In genomic region chr1:39047374-39048229, GRCh38 we compare ENCODE assay signal across 7 cellular contexts. TPM values are rescaled to one million over a fixed set of nuclear protein-coding genes. Genes with fewer than 3 reads are reported as not detected.
DNase-seq lines count a peak whose midpoint lies in the region; ATAC-seq and TF ChIP-seq lines count a peak whose summit lies in the region.

No MANE protein-coding gene starts in this region.

- H3K36me3 ChIP-seq in HEK293 (ENCODE audit: control insufficient read depth in 2 of 2, insufficient read depth in 1 of 2, low read length in 2 of 2): peaks cover 0 to 6% of the 10 kb centered on the region in 2 experiments; a peak in 2 of 3 replicates
- no peaks in the 10 kb centered on the region for H3K36me3 ChIP-seq in hepatocyte (replicated peaks; ENCODE audit: insufficient read depth, low read depth)
- H3K36me3 ChIP-seq in testis (ENCODE audit: low read depth, missing control alignments): no peaks in the 10 kb centered on the region

- H3K27ac Mint-ChIP-seq in activated B cell treated with CpG ODN at 0.5 μM for 24 hours: no peak overlapping the region

- 58% methylated on average over 12 of the region's 12 CpGs for WGBS in hepatocyte (ENCODE audit: low lambda C conversion rate, missing lambda C conversion rate)
- WGBS in testis, 2 donors: 45 to 48% methylated on average over 12 of the region's 12 CpGs

- no peaks in the 10 kb centered on the region for H3K27me3 Mint-ChIP-seq in activated B cell treated with CpG ODN at 0.5 μM for 24 hours

- H3K27me3 ChIP-seq in hepatocyte: no peaks in the 10 kb centered on the region
- no peaks in the 10 kb centered on the region for H3K27me3 ChIP-seq in testis

- H3K4me1 ChIP-seq in HEK293 (ENCODE audit: control insufficient read depth, insufficient read depth, low read length) (no peaks in the 10 kb centered on the region), hepatocyte (ENCODE audit: insufficient read depth) (no peaks in the 10 kb centered on the region), testis (peaks cover 19% of the 10 kb centered on the region)

- POLR2A ChIA-PET in HEK293 (lab: Yijun Ruan, JAX) (interaction anchor here (0.9 kb wide), 1 partner anchor 21 kb away, joined by 3 read pairs; the partner anchor contains the start of gene NDUFS5), activated B cell treated with CpG ODN at 0.5 μM for 24 hours (lab: Charles Lee) (interaction anchor here (0.7 kb wide), 1 partner anchor 741 kb away, joined by 3 read pairs; no protein-coding TSS in a partner anchor)

- intact Hi-C loops in activated B cell treated with CpG ODN at 0.5 μM for 24 hours (cut with micrococcal nuclease): no loop called here
- intact Hi-C loops in testis (cut with DNase I; ENCODE audit: low total_unique reads): no loop called here

- H3K9me3 ChIP-seq in HEK293 (ENCODE audit: control insufficient read depth, insufficient read depth, low read depth, low read length) (no peaks in the 10 kb centered on the region), hepatocyte (ENCODE audit: low read depth) (no peaks in the 10 kb centered on the region), testis (no peaks in the 10 kb centered on the region)

- H3K9me3 Mint-ChIP-seq in activated B cell treated with CpG ODN at 0.5 μM for 24 hours: no peaks in the 10 kb centered on the region

- no peak overlapping the region for H3K4me3 Mint-ChIP-seq in activated B cell treated with CpG ODN at 0.5 μM for 24 hours

- no peak overlapping the region for H2AFZ ChIP-seq in hepatocyte

- peaks cover 40% of the 10 kb centered on the region for H3K4me1 Mint-ChIP-seq in activated B cell treated with CpG ODN at 0.5 μM for 24 hours

- CTCF ChIA-PET in HEK293 (lab: Yijun Ruan, JAX) (no interaction called here), activated B cell treated with CpG ODN at 0.5 μM for 24 hours (lab: Charles Lee) (no interaction called here)

- DNase-seq in activated B cell treated with CpG ODN at 0.5 μM for 24 hours (no peak), hepatocyte (ENCODE audit: low spot score) (peak; percentile 72), testis (peak; percentile 37), SHP77 treated with DMSO at 0.1 percent for 48 hours (lab: John Stamatoyannopoulos, UW) (no peak), foreskin melanocyte (no peak)

- H3K27ac ChIP-seq in HEK293 (ENCODE audit: extremely low read depth, low read depth, low read length) (no peak overlapping the region), hepatocyte (peak overlapping the region; percentile 84), testis (peak overlapping the region; percentile 33 to 58)

- no peaks in the 10 kb centered on the region for H3K9me2 ChIP-seq in hepatocyte (replicated peaks; ENCODE audit: insufficient read depth)

- no peak overlapping the region for H3K4me2 ChIP-seq in hepatocyte

- H3K4me3 ChIP-seq in HEK293 (ENCODE audit: low read depth, low read length) (no peak overlapping the region), hepatocyte (no peak overlapping the region), testis (no peak overlapping the region)

- TF ChIP-seq CTCF in HEK293 (tag by site-specific recombination; IDR thresholded peaks at IDR 0.05): no peak
- TF ChIP-seq CTCF in activated B cell treated with CpG ODN at 0.5 μM for 24 hours (IDR thresholded peaks at IDR 0.05): no peak
- no peak for TF ChIP-seq CTCF in hepatocyte (IDR thresholded peaks at IDR 0.05; ENCODE audit: poor library complexity)
- TF ChIP-seq CTCF in testis (IDR thresholded peaks at IDR 0.05): no peak

- no peak for TF ChIP-seq POLR2A in testis (IDR thresholded peaks at IDR 0.05)

- no peaks in the 10 kb centered on the region for H3K79me2 ChIP-seq in hepatocyte

- peaks cover 16% of the 10 kb centered on the region for H3K36me3 Mint-ChIP-seq in activated B cell treated with CpG ODN at 0.5 μM for 24 hours (ENCODE audit: low read depth)

- no peaks in the 10 kb centered on the region for H4K20me1 ChIP-seq in hepatocyte (ENCODE audit: insufficient read depth, poor library complexity, severe bottlenecking)

- peak; percentile 76 for ATAC-seq in activated B cell treated with CpG ODN at 0.5 μM for 24 hours (ENCODE audit: low read depth)
- no peak for ATAC-seq in GM19395 (IDR thresholded peaks at IDR 0.05; ENCODE audit: unreplicated experiment)

TF ChIP-seq in HEK293, 187 proteins besides CTCF, POLR2A, EP300 and RAD21:
- TF ChIP-seq INSM2 (tag by site-specific recombination; IDR thresholded peaks at IDR 0.05) (no peak), SCRT2 (tag by site-specific recombination; IDR thresholded peaks at IDR 0.05) (peak; percentile 50), GLIS1 (tag by site-specific recombination; IDR thresholded peaks at IDR 0.05) (peak; percentile 77; the same call in 1 of the 2 replicates)

RNA-seq across cellular contexts. Expression of gene NDUFS5, which starts 21.5 kb away (rescaled TPM):
- total RNA-seq in activated B cell treated with CpG ODN at 0.5 μM for 24 hours (79.3 and 81.3 TPM in 2 replicates), hepatocyte (449 and 465 TPM in 2 replicates), testis (100 to 1,000 TPM; 211 to 354 TPM)
- polyA plus RNA-seq in hepatocyte (535 and 547 TPM in 2 replicates), testis (ENCODE audit: insufficient read depth, low read depth, low replicate concordance) (298 TPM)

RNA-seq across cellular contexts. Expression of gene AKIRIN1, which starts 56.5 kb away (rescaled TPM):
- total RNA-seq in activated B cell treated with CpG ODN at 0.5 μM for 24 hours: 53.3 and 57.3 TPM in 2 replicates
- 75.1 and 81.9 TPM in 2 replicates for total RNA-seq in hepatocyte
- polyA plus RNA-seq in hepatocyte: 70.7 and 77.3 TPM in 2 replicates
- 100 to 1,000 TPM; 134 to 169 TPM for total RNA-seq in testis
- polyA plus RNA-seq in testis (ENCODE audit: insufficient read depth, low read depth, low replicate concordance): 138 TPM

Comparison
In these comparisons a context has a peak if more than half of its experiments do, and no peak if none do; other contexts are left out.
1. DNase-seq: peak in hepatocyte (single experiment) and testis (single experiment); none in activated B cell treated with CpG ODN at 0.5 μM for 24 hours (single experiment), SHP77 treated with DMSO at 0.1 percent for 48 hours (single experiment) and foreskin melanocyte (single experiment).